10 cellular contexts compared by ENCODE assay signal in genomic region chr1:162070825-162071224, GRCh38. TPM values are rescaled to one million over a fixed set of nuclear protein-coding genes. Genes with fewer than 3 reads are reported as not detected.
DNase-seq lines count a peak whose midpoint lies in the region; ATAC-seq and TF ChIP-seq lines count a peak whose summit lies in the region.
"Had no signal": no experiment of that assay in that cellular context is flagged by ENCODE, and none has a peak within 500 bp of the region (broad histone marks: within the 10 kb centered on the region; RNA-seq: fewer than 3 reads in every experiment).

No MANE protein-coding gene starts in this region.

- TF ChIP-seq CTCF in CD14-positive monocyte (IDR thresholded peaks at IDR 0.05), result no peak

- no peaks in the 10 kb centered on the region for H3K9me3 ChIP-seq in endocrine pancreas (ENCODE audit: control insufficient read depth, low read length)

- no peak overlapping the region for H3K4me3 ChIP-seq in endocrine pancreas (ENCODE audit: control insufficient read depth, insufficient read depth, low read length)

- no peak for ATAC-seq in naive thymus-derived CD8-positive, alpha-beta T cell

- peaks cover 0 to 8% (median 0%) of the 10 kb centered on the region in 7 donors for H3K9me3 Mint-ChIP-seq in CD14-positive monocyte
- H3K9me3 Mint-ChIP-seq in IgD-negative memory B cell, result no peaks in the 10 kb centered on the region
- no peaks in the 10 kb centered on the region for H3K9me3 Mint-ChIP-seq in naive thymus-derived CD8-positive, alpha-beta T cell

- intact Hi-C loops in CD14-positive monocyte (cut with micrococcal nuclease), result no loop called here

- H3K27me3 Mint-ChIP-seq in CD14-positive monocyte (ENCODE audit: low read depth in 3 of 3), result peaks cover 41 to 58% (median 45%) of the 10 kb centered on the region in 3 donors
- H3K27me3 Mint-ChIP-seq in IgD-negative memory B cell, result peaks cover 61% of the 10 kb centered on the region
- H3K27me3 Mint-ChIP-seq in naive thymus-derived CD8-positive, alpha-beta T cell, result peaks cover 30 to 68% (median 59%) of the 10 kb centered on the region in 5 donors

- POLR2A ChIA-PET in naive thymus-derived CD8-positive, alpha-beta T cell (lab: Charles Lee), result interaction anchor here (1.2 kb wide), 1 partner anchor 11 kb away, joined by 3 read pairs; no protein-coding TSS in a partner anchor

- peak overlapping the region; percentile 55 for H3K9ac ChIP-seq in endocrine pancreas (ENCODE audit: control insufficient read depth, insufficient read depth, low read length)

- DNase-seq in CD14-positive monocyte (ENCODE audit: low spot score) (no peak), NCI-H345 treated with DMSO at 0.1 percent for 48 hours (lab: John Stamatoyannopoulos, UW; ENCODE audit: unreplicated experiment) (no peak), NCI-H510A (lab: John Stamatoyannopoulos, UW) (no peak), HPDE6-E6E7 (ENCODE audit: extremely low spot score) (no peak), NCI-H1930 (lab: John Stamatoyannopoulos, UW) (no peak)
- no peak for DNase-seq in naive thymus-derived CD8-positive, alpha-beta T cell
- DNase-seq: NCI-H1694 treated with DMSO at 0.1 percent for 48 hours; stimulated activated CD4-positive, alpha-beta T cell treated with anti-CD3 and anti-CD28 coated beads, Interleukin-12 subunit alpha, Interleukin-12 subunit beta, amount 100 ng/mL, for 4 hours had no signal

- H3K36me3 Mint-ChIP-seq in CD14-positive monocyte (peaks cover 0 to 3% of the 10 kb centered on the region in 2 donors), IgD-negative memory B cell (no peaks in the 10 kb centered on the region)
- no peaks in the 10 kb centered on the region for H3K36me3 Mint-ChIP-seq in naive thymus-derived CD8-positive, alpha-beta T cell

- H3K4me1 Mint-ChIP-seq in CD14-positive monocyte, result peaks cover 26% of the 10 kb centered on the region
- peaks cover 0 to 10% (median 8%) of the 10 kb centered on the region in 3 donors for H3K4me1 Mint-ChIP-seq in IgD-negative memory B cell
- peaks cover 0 to 18% (median 14%) of the 10 kb centered on the region in 4 donors for H3K4me1 Mint-ChIP-seq in naive thymus-derived CD8-positive, alpha-beta T cell

- H3K27me3 ChIP-seq in endocrine pancreas (ENCODE audit: control insufficient read depth, insufficient read depth, low read length), result no peaks in the 10 kb centered on the region

- no peaks in the 10 kb centered on the region for H3K36me3 ChIP-seq in endocrine pancreas (ENCODE audit: control insufficient read depth, insufficient read depth, low read length)

- H3K4me3 Mint-ChIP-seq in CD14-positive monocyte (peak overlapping the region; percentile 81 to 88), IgD-negative memory B cell (peak overlapping the region; percentile 84 to 93 (median 88))
- H3K4me3 Mint-ChIP-seq in naive thymus-derived CD8-positive, alpha-beta T cell, result peak overlapping the region; percentile 78 to 91 (median 86)

- H3K4me1 ChIP-seq in endocrine pancreas (ENCODE audit: control insufficient read depth, insufficient read depth, low read length), result no peaks in the 10 kb centered on the region

- H3K27ac Mint-ChIP-seq in CD14-positive monocyte, result no peak overlapping the region
- H3K27ac Mint-ChIP-seq in IgD-negative memory B cell, result no peak overlapping the region
- no peak overlapping the region for H3K27ac Mint-ChIP-seq in naive thymus-derived CD8-positive, alpha-beta T cell

RNA-seq across cellular contexts. Expression of gene NOS1AP, which starts 1.3 kb away (rescaled TPM):
- polyA plus RNA-seq in CD14-positive monocyte, result not detected
- not detected for polyA plus RNA-seq in IgD-negative memory B cell
- total RNA-seq in naive thymus-derived CD8-positive, alpha-beta T cell, result not detected
- polyA plus RNA-seq in naive thymus-derived CD8-positive, alpha-beta T cell, result not detected

RNA-seq across cellular contexts. Expression of gene OLFML2B, which starts 47.2 kb away (rescaled TPM):
- polyA plus RNA-seq in CD14-positive monocyte, result under 1 TPM; 0.66 to 0.95 TPM
- not detected for polyA plus RNA-seq in IgD-negative memory B cell
- total RNA-seq in naive thymus-derived CD8-positive, alpha-beta T cell, result under 1 TPM in 1 of 2 experiments, not detected in 1; 0.63 TPM
- under 1 TPM in 1 of 3 donors, not detected in 2; 0.10 TPM for polyA plus RNA-seq in naive thymus-derived CD8-positive, alpha-beta T cell
